In the genomic region with DNA sequence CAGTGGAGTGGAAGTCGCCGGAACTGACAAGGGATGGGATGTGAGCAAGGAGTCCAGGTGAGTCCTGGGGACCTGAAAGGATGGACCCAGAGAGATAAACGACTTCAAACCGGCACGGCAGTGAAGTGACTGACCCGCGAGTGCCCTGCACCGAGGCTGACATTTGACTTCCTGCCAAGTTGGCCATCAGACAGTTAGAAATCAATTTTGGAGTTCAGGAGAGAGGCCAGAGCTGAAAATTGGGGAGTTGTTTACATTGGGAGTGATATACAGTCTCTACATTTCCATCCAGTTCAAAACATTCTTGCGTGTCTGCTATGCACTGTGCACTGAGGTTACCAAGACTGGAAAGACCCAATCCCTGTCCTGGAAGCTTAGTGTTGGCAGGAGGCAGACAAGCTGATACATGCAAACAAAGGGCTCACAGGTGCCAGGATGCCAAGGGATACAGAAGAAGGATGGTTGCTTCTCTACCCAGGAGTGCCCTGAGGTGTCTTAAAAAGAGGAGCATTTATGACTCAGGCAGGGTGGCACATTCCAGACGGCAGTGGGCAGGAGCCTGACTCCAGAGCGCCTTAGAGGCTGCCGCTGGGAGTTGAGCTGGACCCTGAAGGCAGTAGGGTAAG, we compare ENCODE assay signal across 2 cellular contexts.
TF ChIP-seq lines count a peak whose summit lies in the region.

No MANE protein-coding gene starts in this region.

TF ChIP-seq in A549, 52 proteins besides CTCF, POLR2A, EP300 and RAD21:
- TF ChIP-seq CEBPB (IDR thresholded peaks at IDR 0.05) (no peak), FOXS1 (CRISPR knock-in tag; IDR thresholded peaks at IDR 0.05) (no peak), ZC3H11A (IDR thresholded peaks at IDR 0.05) (no peak), CHD4 (IDR thresholded peaks at IDR 0.05; ENCODE audit: borderline replicate concordance) (no peak), SMC3 (IDR thresholded peaks at IDR 0.05) (no peak), HDAC2 (IDR thresholded peaks at IDR 0.05) (no peak), ZFP36 (IDR thresholded peaks at IDR 0.05; ENCODE audit: borderline replicate concordance, partially characterized antibody) (no peak), GATA3 (IDR thresholded peaks at IDR 0.05; ENCODE audit: borderline replicate concordance) (no peak), RARB (CRISPR knock-in tag; IDR thresholded peaks at IDR 0.05) (no peak)
- TF ChIP-seq, protein P1, sequence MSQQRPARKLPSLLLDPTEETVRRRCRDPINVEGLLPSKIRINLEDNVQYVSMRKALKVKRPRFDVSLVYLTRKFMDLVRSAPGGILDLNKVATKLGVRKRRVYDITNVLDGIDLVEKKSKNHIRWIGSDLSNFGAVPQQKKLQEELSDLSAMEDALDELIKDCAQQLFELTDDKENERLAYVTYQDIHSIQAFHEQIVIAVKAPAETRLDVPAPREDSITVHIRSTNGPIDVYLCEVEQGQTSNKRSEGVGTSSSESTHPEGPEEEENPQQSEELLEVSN (IDR thresholded peaks at IDR 0.05; ENCODE audit: borderline replicate concordance, low read depth), result no peak
- TF ChIP-seq, protein P2, sequence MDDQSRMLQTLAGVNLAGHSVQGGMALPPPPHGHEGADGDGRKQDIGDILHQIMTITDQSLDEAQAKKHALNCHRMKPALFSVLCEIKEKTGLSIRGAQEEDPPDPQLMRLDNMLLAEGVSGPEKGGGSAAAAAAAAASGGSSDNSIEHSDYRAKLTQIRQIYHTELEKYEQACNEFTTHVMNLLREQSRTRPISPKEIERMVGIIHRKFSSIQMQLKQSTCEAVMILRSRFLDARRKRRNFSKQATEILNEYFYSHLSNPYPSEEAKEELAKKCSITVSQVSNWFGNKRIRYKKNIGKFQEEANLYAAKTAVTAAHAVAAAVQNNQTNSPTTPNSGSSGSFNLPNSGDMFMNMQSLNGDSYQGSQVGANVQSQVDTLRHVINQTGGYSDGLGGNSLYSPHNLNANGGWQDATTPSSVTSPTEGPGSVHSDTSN (IDR thresholded peaks at IDR 0.05), result no peak

TF ChIP-seq in IMR-90, 13 proteins besides CTCF, POLR2A, EP300 and RAD21:
- no peak for TF ChIP-seq FOS (IDR thresholded peaks at IDR 0.05; ENCODE audit: low read depth, low read length)
- TF ChIP-seq, protein P3, sequence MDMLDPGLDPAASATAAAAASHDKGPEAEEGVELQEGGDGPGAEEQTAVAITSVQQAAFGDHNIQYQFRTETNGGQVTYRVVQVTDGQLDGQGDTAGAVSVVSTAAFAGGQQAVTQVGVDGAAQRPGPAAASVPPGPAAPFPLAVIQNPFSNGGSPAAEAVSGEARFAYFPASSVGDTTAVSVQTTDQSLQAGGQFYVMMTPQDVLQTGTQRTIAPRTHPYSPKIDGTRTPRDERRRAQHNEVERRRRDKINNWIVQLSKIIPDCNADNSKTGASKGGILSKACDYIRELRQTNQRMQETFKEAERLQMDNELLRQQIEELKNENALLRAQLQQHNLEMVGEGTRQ (IDR thresholded peaks at IDR 0.05; ENCODE audit: low read depth, low read length), result no peak
- TF ChIP-seq, protein P4, sequence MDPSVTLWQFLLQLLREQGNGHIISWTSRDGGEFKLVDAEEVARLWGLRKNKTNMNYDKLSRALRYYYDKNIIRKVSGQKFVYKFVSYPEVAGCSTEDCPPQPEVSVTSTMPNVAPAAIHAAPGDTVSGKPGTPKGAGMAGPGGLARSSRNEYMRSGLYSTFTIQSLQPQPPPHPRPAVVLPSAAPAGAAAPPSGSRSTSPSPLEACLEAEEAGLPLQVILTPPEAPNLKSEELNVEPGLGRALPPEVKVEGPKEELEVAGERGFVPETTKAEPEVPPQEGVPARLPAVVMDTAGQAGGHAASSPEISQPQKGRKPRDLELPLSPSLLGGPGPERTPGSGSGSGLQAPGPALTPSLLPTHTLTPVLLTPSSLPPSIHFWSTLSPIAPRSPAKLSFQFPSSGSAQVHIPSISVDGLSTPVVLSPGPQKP (IDR thresholded peaks at IDR 0.05; ENCODE audit: borderline replicate concordance, low read depth, low read length), result no peak
- no peak for TF ChIP-seq CHD1 (IDR thresholded peaks at IDR 0.05; ENCODE audit: low read depth, low read length)
- TF ChIP-seq NFE2L2 (IDR thresholded peaks at IDR 0.05; ENCODE audit: low read depth, low read length), result no peak
- TF ChIP-seq CEBPB (IDR thresholded peaks at IDR 0.05; ENCODE audit: low read depth, low read length), result no peak
- TF ChIP-seq RCOR1 (IDR thresholded peaks at IDR 0.05; ENCODE audit: insufficient replicate concordance, low read length), result no peak
- TF ChIP-seq RFX5 (IDR thresholded peaks at IDR 0.05; ENCODE audit: low read depth, low read length), result no peak
- TF ChIP-seq SMC3 (IDR thresholded peaks at IDR 0.05; ENCODE audit: low read depth, low read length), result no peak
- TF ChIP-seq MXI1 (IDR thresholded peaks at IDR 0.05; ENCODE audit: borderline replicate concordance, low read depth, low read length), result no peak
- no peak for TF ChIP-seq BHLHE40 (IDR thresholded peaks at IDR 0.05; ENCODE audit: low read depth, low read length)
- no peak for TF ChIP-seq MAFK (IDR thresholded peaks at IDR 0.05; ENCODE audit: low read depth, low read length)
- TF ChIP-seq MAZ (IDR thresholded peaks at IDR 0.05; ENCODE audit: borderline replicate concordance, low read depth, low read length), result no peak
